In the genomic region with DNA sequence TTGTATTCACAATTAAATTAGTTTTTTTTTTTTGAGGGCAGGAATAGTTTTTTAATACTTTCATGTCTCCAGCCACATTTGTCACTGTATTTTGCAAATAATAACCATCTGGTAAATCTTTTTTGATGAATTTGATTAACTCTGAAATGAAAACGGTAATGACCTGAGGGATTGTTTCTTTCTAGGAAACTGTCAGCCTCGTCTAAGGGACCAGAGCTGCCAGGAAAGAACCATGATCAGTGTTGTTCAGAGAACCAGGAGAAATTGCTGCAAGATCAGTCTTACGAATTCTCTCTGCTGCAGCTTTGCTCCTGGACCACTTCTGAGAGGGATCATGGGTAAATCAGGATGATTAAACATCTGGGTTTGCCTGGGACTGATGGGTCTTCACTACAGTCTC, we compare ENCODE assay signal across 2 cellular contexts.
TF ChIP-seq lines count a peak whose summit lies in the region.

No MANE protein-coding gene starts in this region.

TF ChIP-seq in SK-N-SH treated with all-trans-retinoic acid at 6 μM for 48 hours, 23 proteins besides CTCF, POLR2A, EP300 and RAD21:
- TF ChIP-seq, protein P1, sequence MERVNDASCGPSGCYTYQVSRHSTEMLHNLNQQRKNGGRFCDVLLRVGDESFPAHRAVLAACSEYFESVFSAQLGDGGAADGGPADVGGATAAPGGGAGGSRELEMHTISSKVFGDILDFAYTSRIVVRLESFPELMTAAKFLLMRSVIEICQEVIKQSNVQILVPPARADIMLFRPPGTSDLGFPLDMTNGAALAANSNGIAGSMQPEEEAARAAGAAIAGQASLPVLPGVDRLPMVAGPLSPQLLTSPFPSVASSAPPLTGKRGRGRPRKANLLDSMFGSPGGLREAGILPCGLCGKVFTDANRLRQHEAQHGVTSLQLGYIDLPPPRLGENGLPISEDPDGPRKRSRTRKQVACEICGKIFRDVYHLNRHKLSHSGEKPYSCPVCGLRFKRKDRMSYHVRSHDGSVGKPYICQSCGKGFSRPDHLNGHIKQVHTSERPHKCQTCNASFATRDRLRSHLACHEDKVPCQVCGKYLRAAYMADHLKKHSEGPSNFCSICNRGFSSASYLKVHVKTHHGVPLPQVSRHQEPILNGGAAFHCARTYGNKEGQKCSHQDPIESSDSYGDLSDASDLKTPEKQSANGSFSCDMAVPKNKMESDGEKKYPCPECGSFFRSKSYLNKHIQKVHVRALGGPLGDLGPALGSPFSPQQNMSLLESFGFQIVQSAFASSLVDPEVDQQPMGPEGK (CRISPR knock-in tag; IDR thresholded peaks at IDR 0.05; ENCODE audit: borderline replicate concordance) = no peak
- TF ChIP-seq PPARA (CRISPR knock-in tag; IDR thresholded peaks at IDR 0.05; ENCODE audit: borderline replicate concordance) = no peak
- 0 out of 2 replicates have a peak, but pooled peaks have one; percentile 21 for TF ChIP-seq TCF4 (CRISPR knock-in tag; IDR thresholded peaks at IDR 0.05; ENCODE audit: borderline replicate concordance)

TF ChIP-seq in H1, 55 proteins besides CTCF, POLR2A, EP300 and RAD21:
- TF ChIP-seq, protein P2, sequence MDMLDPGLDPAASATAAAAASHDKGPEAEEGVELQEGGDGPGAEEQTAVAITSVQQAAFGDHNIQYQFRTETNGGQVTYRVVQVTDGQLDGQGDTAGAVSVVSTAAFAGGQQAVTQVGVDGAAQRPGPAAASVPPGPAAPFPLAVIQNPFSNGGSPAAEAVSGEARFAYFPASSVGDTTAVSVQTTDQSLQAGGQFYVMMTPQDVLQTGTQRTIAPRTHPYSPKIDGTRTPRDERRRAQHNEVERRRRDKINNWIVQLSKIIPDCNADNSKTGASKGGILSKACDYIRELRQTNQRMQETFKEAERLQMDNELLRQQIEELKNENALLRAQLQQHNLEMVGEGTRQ (IDR thresholded peaks at IDR 0.05; ENCODE audit: low read length) = no peak
- TF ChIP-seq KDM5A (IDR thresholded peaks at IDR 0.05; ENCODE audit: low read length) = no peak
